In the genomic region with DNA sequence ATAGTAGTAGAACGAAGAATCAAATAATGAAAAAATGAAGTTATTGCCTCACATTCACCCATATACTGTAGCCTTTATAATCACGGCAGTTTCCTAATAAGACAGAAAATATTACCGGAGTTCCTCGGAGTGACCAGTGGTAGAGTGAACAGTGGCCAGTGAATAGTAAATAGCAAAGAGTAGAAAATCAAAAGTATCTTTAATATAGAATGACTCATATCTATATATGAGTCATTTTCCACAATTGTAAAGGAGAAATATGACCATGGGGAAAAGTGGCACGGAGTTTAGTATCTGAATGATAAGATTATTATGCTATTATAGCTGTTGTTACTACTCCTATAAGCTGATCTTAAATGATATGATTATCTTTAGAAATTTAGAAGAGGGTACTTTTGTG, we compare ENCODE assay signal across 26 cellular contexts.
"Had no signal": no experiment of that assay in that cellular context is flagged by ENCODE, and none has a peak within 500 bp of the region (broad histone marks: within the 10 kb centered on the region; RNA-seq: fewer than 3 reads in every experiment).

No MANE protein-coding gene starts in this region.

- H3K9me3 ChIP-seq: esophagus muscularis mucosa, right lobe of liver, thyroid gland had no signal

- H3K27me3 ChIP-seq: esophagus muscularis mucosa, right lobe of liver, thyroid gland, upper lobe of left lung had no signal

- H3K27ac ChIP-seq: esophagus muscularis mucosa, right lobe of liver, skin epidermis, thyroid gland, upper lobe of left lung had no signal

- ATAC-seq: activated T-cell treated with anti-CD3 and anti-CD28 coated beads, Interleukin-2, amount 50 U/mL, for 4 hours; activated T-helper 17 cell treated with anti-CD3 and anti-CD28 coated beads, Interleukin-2, amount 50 U/mL, for 72 hours; left cardiac atrium; left ventricle myocardium superior; right lobe of liver; stimulated activated memory B cell treated with anti-CD40 and anti-IgM and Interleukin-4, amounts not matched to agents 10 μg/mL and 1 μg/mL and 100 μg/mL, for 72 hours; stimulated activated naive CD8-positive, alpha-beta T cell treated with anti-CD3 and anti-CD28 coated beads, Interleukin-15, amount 100 ng/mL, for 72 hours; WTC11 had no signal

- DNase-seq: activated CD4-positive, alpha-beta memory T cell treated with anti-CD3 and anti-CD28 coated beads, Interleukin-2, amount 10 ng/mL, durations not matched to agents 7 days and 5 days; activated CD4-positive, alpha-beta T cell treated with anti-CD3 and anti-CD28 coated beads for 1 hour; activated CD4-positive, alpha-beta T cell treated with anti-CD3 and anti-CD28 coated beads, Interleukin-2, amount 10 ng/mL, durations not matched to agents 7 days and 5 days; activated CD8-positive, alpha-beta memory T cell treated with anti-CD3 and anti-CD28 coated beads, Interleukin-2, amount 50 U/mL, for 48 hours; activated gamma-delta T cell treated with Interleukin-2 at 50 U/mL for 16 hours; activated naive CD4-positive, alpha-beta T cell treated with anti-CD3 and anti-CD28 coated beads, Interleukin-2, amount 50 U/mL, for 16 hours; activated T-cell treated with anti-CD3 and anti-CD28 coated beads, Interleukin-2, amount 50 U/mL, for 4 hours; amniotic stem cell; central memory CD4-positive, alpha-beta T cell; foreskin melanocyte; islet precursor cell; left cardiac atrium; left ventricle myocardium superior; posterior cingulate gyrus; right lobe of liver; stimulated activated CD4-positive, alpha-beta T cell treated with anti-CD3 and anti-CD28 coated beads, Interleukin-4, amount 100 ng/mL, for 24 hours; stimulated activated naive CD8-positive, alpha-beta T cell treated with anti-CD3 and anti-CD28 coated beads, Interleukin-15, amount 100 ng/mL, for 72 hours; substantia nigra; T-helper 2 cell; thyroid gland; upper lobe of left lung had no signal

- H3K4me3 ChIP-seq: esophagus muscularis mucosa, right lobe of liver, skin epidermis, thyroid gland, upper lobe of left lung had no signal

- H3K4me1 ChIP-seq: thyroid gland had no signal

- H3K36me3 ChIP-seq: right lobe of liver, thyroid gland, upper lobe of left lung had no signal
